Comparison of ENCODE assay signal across 6 cellular contexts in the genomic region with DNA sequence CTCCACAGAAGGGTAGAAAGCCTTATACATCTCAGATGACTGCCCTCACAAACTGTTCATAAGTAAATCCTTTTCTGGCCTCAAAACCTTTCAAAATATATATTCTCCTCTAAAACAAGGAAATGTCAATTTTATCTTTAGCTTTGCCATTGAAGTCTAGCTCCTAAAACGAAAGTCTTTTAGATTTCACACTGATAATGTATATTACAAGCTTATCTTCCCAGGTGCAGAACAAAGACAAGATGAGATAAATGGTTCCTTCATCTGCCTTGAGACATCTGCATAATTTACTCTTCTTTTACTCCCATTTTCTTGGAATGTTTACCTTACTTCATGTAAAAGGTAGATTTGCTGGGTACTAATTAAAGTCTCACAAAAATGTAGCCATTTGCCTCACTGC.
"Had no signal": no experiment of that assay in that cellular context is flagged by ENCODE, and none has a peak within 500 bp of the region (broad histone marks: within the 10 kb centered on the region; RNA-seq: fewer than 3 reads in every experiment).

No MANE protein-coding gene starts in this region.

- H3K27ac ChIP-seq: GM23248 had no signal

- H3K4me3 ChIP-seq: GM23248, HAP-1 had no signal

- H2AFZ ChIP-seq: GM23248 had no signal

- H3K4me1 ChIP-seq: HAP-1 had no signal

- H3K9me3 ChIP-seq: HAP-1 had no signal

- H3K36me3 ChIP-seq: HAP-1 had no signal

- H3K9ac ChIP-seq: GM23248 had no signal

- DNase-seq: GM23248, GOT3, H7, IMR-90, KBM-7 had no signal
